Comparison of ENCODE assay signal across 19 cellular contexts in the genomic region with DNA sequence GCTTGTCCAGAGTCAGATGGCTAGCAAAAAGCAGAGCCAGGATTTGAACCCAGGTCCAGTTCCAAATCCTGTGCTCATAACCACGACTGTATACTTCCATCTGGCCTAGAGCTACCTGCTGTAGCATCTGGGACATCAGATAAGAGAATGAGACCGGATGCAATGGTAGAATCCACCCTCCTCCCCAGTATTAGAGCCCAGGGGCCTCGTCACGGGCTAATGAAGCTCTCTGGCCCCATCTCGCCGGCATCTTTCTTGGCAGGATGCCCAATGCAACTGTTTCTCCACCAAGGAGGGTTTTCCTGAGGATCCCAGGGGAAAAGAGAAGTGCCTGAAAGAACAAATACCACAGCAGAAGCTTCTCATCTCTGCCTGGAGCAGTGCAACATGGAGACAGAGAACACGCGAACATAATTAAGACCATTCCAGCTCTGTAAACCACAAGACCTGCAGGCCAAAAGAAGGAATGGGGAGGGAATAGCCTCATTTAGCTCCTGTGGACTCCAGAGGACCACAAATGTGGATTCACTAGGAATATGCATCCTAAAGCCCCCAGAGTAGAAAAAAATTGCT.
DNase-seq lines count a peak whose midpoint lies in the region; ATAC-seq and TF ChIP-seq lines count a peak whose summit lies in the region.
"Had no signal": no experiment of that assay in that cellular context is flagged by ENCODE, and none has a peak within 500 bp of the region (broad histone marks: within the 10 kb centered on the region; RNA-seq: fewer than 3 reads in every experiment).

No MANE protein-coding gene starts in this region.

- no peaks in the 10 kb centered on the region for H3K36me3 ChIP-seq in HEK293 (ENCODE audit: control insufficient read depth in 2 of 2, insufficient read depth in 1 of 2, low read length in 2 of 2)
- H3K36me3 ChIP-seq in prostate gland = no peaks in the 10 kb centered on the region
- H3K36me3 ChIP-seq in endodermal cell (ENCODE audit: control insufficient read depth, insufficient read depth, low read length) = no peaks in the 10 kb centered on the region
- H3K36me3 ChIP-seq: cardiac muscle cell, left ventricle myocardium inferior, suprapubic skin had no signal

- no peaks in the 10 kb centered on the region for H3K9me3 ChIP-seq in HEK293 (ENCODE audit: control insufficient read depth, insufficient read depth, low read depth, low read length)
- no peaks in the 10 kb centered on the region for H3K9me3 ChIP-seq in prostate gland
- H3K9me3 ChIP-seq in endodermal cell (ENCODE audit: control insufficient read depth, low read length) = no peaks in the 10 kb centered on the region
- H3K9me3 ChIP-seq: left ventricle myocardium inferior, suprapubic skin had no signal

- H3K9me3 Mint-ChIP-seq in endodermal cell = no peaks in the 10 kb centered on the region
- H3K9me3 Mint-ChIP-seq in activated naive CD4-positive, alpha-beta T cell treated with anti-CD3 and anti-CD28 coated beads, Interleukin-2, amount 50 U/mL, for 72 hours = no peaks in the 10 kb centered on the region
- H3K9me3 Mint-ChIP-seq: activated T-helper 2 cell treated with anti-CD3 and anti-CD28 coated beads, Interferon-gamma antibody, Interleukin-2, Interleukin-4, amounts not matched to agents 10 μg/mL and 5 μg/mL and 100 μg/mL, durations not matched to agents 14 hours and 24 hours and 36 hours; H9; neural crest cell had no signal

- no peak for TF ChIP-seq CTCF in HEK293 (tag by site-specific recombination; IDR thresholded peaks at IDR 0.05)
- no peak for TF ChIP-seq CTCF in prostate gland (IDR thresholded peaks at IDR 0.05)
- no peak for TF ChIP-seq CTCF in endodermal cell (conservative IDR thresholded peaks at IDR 0.05)

- H3K27ac Mint-ChIP-seq in endodermal cell = no peak overlapping the region
- H3K27ac Mint-ChIP-seq in activated naive CD4-positive, alpha-beta T cell treated with anti-CD3 and anti-CD28 coated beads, Interleukin-2, amount 50 U/mL, for 72 hours = no peak overlapping the region
- H3K27ac Mint-ChIP-seq: activated T-helper 2 cell treated with anti-CD3 and anti-CD28 coated beads, Interferon-gamma antibody, Interleukin-2, Interleukin-4, amounts not matched to agents 10 μg/mL and 5 μg/mL and 100 μg/mL, durations not matched to agents 14 hours and 24 hours and 36 hours; CD14-positive monocyte; H9 had no signal

- CTCF ChIA-PET in HEK293 (lab: Yijun Ruan, JAX) = interaction anchor here (0.6 to 2.1 kb wide), 5 partner anchors 9 to 164 kb away, joined by 3 to 12 read pairs (median 3); no protein-coding TSS in a partner anchor

- no peaks in the 10 kb centered on the region for H3K36me3 Mint-ChIP-seq in endodermal cell (ENCODE audit: low read depth)
- peaks cover 0 to 4% of the 10 kb centered on the region in 2 donors for H3K36me3 Mint-ChIP-seq in activated naive CD4-positive, alpha-beta T cell treated with anti-CD3 and anti-CD28 coated beads, Interleukin-2, amount 50 U/mL, for 72 hours
- H3K36me3 Mint-ChIP-seq: CD14-positive monocyte had no signal

- intact Hi-C loops in prostate gland (cut with DNase I) = no loop called here

- H3K4me1 Mint-ChIP-seq in endodermal cell = no peaks in the 10 kb centered on the region
- H3K4me1 Mint-ChIP-seq: CD14-positive monocyte had no signal

- no peak overlapping the region for H3K4me3 ChIP-seq in HEK293 (ENCODE audit: low read depth, low read length)
- no peak overlapping the region for H3K4me3 ChIP-seq in prostate gland
- H3K4me3 ChIP-seq in endodermal cell (ENCODE audit: low read length) = no peak overlapping the region
- H3K4me3 ChIP-seq: cardiac muscle cell, dorsolateral prefrontal cortex, left ventricle myocardium inferior, suprapubic skin had no signal

- ATAC-seq in activated naive CD4-positive, alpha-beta T cell treated with anti-CD3 and anti-CD28 coated beads, Interleukin-2, amount 50 U/mL, for 72 hours = no peak

- TF ChIP-seq POLR2A in prostate gland (IDR thresholded peaks at IDR 0.05) = no peak

- WGBS in prostate gland = 63% methylated on average over 8 of the region's 8 CpGs
- 70 to 77% methylated on average over 5 to 8 of the region's 8 CpGs for WGBS in endodermal cell (ENCODE audit: insufficient coverage in 1 of 2, insufficient read length in 1 of 2), 2 experiments

- 0 out of 2 replicates have a peak, but pooled peaks cover 6% of the 10 kb centered on the region for H3K4me1 ChIP-seq in HEK293 (ENCODE audit: control insufficient read depth, insufficient read depth, low read length)
- H3K4me1 ChIP-seq in prostate gland (replicated peaks) = no peaks in the 10 kb centered on the region
- H3K4me1 ChIP-seq in endodermal cell (ENCODE audit: control insufficient read depth, insufficient read depth, low read length) = no peaks in the 10 kb centered on the region

- no peak overlapping the region for H3K9ac ChIP-seq in endodermal cell (ENCODE audit: extremely low read depth, low read length, poor library complexity, severe bottlenecking)

- H3K27me3 Mint-ChIP-seq in endodermal cell (ENCODE audit: insufficient read depth) = peaks cover 99% of the 10 kb centered on the region

- no peak overlapping the region for H3K4me3 Mint-ChIP-seq in endodermal cell
- H3K4me3 Mint-ChIP-seq: H9, neural crest cell had no signal

- POLR2A ChIA-PET in HEK293 (lab: Yijun Ruan, JAX) = interaction anchor here (0.5 kb wide), 1 partner anchor 115 kb away, joined by 3 read pairs; the partner anchor contains the start of gene CAMK2N1

- H3K27me3 ChIP-seq in prostate gland (replicated peaks; ENCODE audit: insufficient read depth) = no peaks in the 10 kb centered on the region
- peaks cover 100% of the 10 kb centered on the region for H3K27me3 ChIP-seq in endodermal cell (ENCODE audit: control insufficient read depth, insufficient read depth, low read length, poor library complexity, severe bottlenecking)

- no peak overlapping the region for H3K27ac ChIP-seq in HEK293 (ENCODE audit: extremely low read depth, low read depth, low read length)
- H3K27ac ChIP-seq in prostate gland = no peak overlapping the region
- H3K27ac ChIP-seq in endodermal cell (ENCODE audit: low read depth, low read length) = no peak overlapping the region
- H3K27ac ChIP-seq: 22Rv1, cardiac muscle cell, dorsolateral prefrontal cortex, left ventricle myocardium inferior, suprapubic skin had no signal

- peak; percentile 10 for DNase-seq in DMS79 treated with DMSO at 0.1 percent for 48 hours (lab: John Stamatoyannopoulos, UW)
- no peak for DNase-seq in DMS79 (lab: John Stamatoyannopoulos, UW)
- peak; percentile 88 for DNase-seq in NCI-H69 (lab: John Stamatoyannopoulos, UW)
- DNase-seq in fibroblast of the conjunctiva (ENCODE audit: low read depth) = peak; percentile 32
- no peak for DNase-seq in prostate gland (ENCODE audit: low spot score)
- no peak for DNase-seq in endodermal cell
- DNase-seq in activated naive CD4-positive, alpha-beta T cell treated with anti-CD3 and anti-CD28 coated beads, Interleukin-2, amount 50 U/mL, for 72 hours (ENCODE audit: low spot score in 2 of 2) = no peak
- DNase-seq: dorsolateral prefrontal cortex, head of caudate nucleus, left ventricle myocardium inferior, NCI-H226 had no signal

TF ChIP-seq in HEK293, 187 proteins besides CTCF, POLR2A, EP300 and RAD21:
- 0 out of 2 replicates have a peak, but pooled peaks have one; percentile 27 for TF ChIP-seq ZBTB8A (tag by site-specific recombination; IDR thresholded peaks at IDR 0.05)
- TF ChIP-seq, protein P1, sequence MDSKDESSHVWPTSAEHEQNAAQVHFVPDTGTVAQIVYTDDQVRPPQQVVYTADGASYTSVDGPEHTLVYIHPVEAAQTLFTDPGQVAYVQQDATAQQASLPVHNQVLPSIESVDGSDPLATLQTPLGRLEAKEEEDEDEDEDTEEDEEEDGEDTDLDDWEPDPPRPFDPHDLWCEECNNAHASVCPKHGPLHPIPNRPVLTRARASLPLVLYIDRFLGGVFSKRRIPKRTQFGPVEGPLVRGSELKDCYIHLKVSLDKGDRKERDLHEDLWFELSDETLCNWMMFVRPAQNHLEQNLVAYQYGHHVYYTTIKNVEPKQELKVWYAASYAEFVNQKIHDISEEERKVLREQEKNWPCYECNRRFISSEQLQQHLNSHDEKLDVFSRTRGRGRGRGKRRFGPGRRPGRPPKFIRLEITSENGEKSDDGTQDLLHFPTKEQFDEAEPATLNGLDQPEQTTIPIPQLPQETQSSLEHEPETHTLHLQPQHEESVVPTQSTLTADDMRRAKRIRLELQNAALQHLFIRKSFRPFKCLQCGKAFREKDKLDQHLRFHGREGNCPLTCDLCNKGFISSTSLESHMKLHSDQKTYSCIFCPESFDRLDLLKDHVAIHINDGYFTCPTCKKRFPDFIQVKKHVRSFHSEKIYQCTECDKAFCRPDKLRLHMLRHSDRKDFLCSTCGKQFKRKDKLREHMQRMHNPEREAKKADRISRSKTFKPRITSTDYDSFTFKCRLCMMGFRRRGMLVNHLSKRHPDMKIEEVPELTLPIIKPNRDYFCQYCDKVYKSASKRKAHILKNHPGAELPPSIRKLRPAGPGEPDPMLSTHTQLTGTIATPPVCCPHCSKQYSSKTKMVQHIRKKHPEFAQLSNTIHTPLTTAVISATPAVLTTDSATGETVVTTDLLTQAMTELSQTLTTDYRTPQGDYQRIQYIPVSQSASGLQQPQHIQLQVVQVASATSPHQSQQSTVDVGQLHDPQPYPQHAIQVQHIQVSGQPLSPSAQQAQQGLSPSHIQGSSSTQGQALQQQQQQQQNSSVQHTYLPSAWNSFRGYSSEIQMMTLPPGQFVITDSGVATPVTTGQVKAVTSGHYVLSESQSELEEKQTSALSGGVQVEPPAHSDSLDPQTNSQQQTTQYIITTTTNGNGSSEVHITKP (tag by site-specific recombination; IDR thresholded peaks at IDR 0.05) = peak; percentile 26; the same call in 1 of the 2 replicates
- TF ChIP-seq ZNF184 (tag by site-specific recombination; IDR thresholded peaks at IDR 0.05) = no peak
- TF ChIP-seq ZNF791 (tag by site-specific recombination; IDR thresholded peaks at IDR 0.05) = no peak

Comparison
In these comparisons a context has a peak if more than half of its experiments do, and no peak if none do; other contexts are left out.
1. DNase-seq: peak in DMS79 treated with DMSO at 0.1 percent for 48 hours (single experiment), NCI-H69 (single experiment) and fibroblast of the conjunctiva (single experiment); none in DMS79 (single experiment), prostate gland (single experiment), endodermal cell (single experiment) and activated naive CD4-positive, alpha-beta T cell treated with anti-CD3 and anti-CD28 coated beads, Interleukin-2, amount 50 U/mL, for 72 hours (0 of 2).